ENCODE assay signal across 8 cellular contexts in the genomic region with DNA sequence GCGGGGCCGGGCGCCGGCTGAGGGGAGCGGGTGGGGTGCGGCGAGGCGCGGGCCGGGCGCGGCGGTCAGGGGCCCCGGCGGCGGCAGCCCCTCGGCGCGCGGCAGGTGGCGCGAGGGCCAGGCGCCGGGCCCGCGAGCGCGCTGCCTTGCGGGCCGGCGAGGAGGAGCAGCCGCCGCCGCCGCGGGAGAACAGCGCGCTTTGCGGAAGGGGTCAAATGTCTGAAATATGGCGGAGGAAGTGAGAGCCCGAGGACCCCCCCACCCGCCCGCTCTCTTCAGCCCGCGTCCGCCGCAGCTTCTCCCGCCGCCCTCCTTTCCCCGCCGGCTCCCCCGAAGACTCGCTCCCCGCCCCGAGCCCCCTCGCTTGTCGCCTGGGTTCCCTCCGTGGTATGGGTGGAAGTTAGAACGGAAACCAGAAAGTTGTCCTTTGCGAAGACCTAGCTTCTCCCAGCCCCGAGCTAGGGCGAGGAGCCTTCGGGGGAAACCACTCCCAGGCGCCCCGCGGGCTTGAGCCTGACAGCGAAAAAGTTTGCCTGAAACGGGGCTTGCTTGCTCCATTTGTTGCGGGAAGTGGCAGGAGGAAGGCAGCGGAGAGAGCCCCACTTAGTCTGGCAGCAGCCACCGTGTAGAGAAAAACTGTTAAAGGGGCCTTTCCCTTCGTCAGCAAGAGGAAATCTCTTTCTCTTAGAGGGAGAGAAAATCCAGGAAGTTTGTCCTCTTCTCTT. TPM values are rescaled to one million over a fixed set of nuclear protein-coding genes. Genes with fewer than 3 reads are reported as not detected.
DNase-seq lines count a peak whose midpoint lies in the region; FAIRE-seq and TF ChIP-seq lines count a peak whose summit lies in the region.

No MANE protein-coding gene starts in this region.

- 0 out of 2 replicates have a peak, but pooled peaks have one; percentile 39 for TF ChIP-seq POLR2A in GM12891 (IDR thresholded peaks at IDR 0.05; ENCODE audit: low read depth, low read length)

- H3K4me1 ChIP-seq in colonic mucosa = peaks cover 15% of the 10 kb centered on the region

- H3K27ac Mint-ChIP-seq in HFFc6 = peak overlapping the region; percentile 92

- H3K4me3 Mint-ChIP-seq in HFFc6 = peak overlapping the region; percentile 95

- peaks cover 59% of the 10 kb centered on the region for H3K4me1 Mint-ChIP-seq in HFFc6 (ENCODE audit: low read depth)

- no peaks in the 10 kb centered on the region for H3K9me3 ChIP-seq in colonic mucosa

- H3K27ac ChIP-seq in colonic mucosa = peak overlapping the region; percentile 96

- DNase-seq in GM12891 (ENCODE audit: insufficient read length, low spot score) (peak; percentile 34), HFFc6 (peak; percentile 34), NCI-H1105 (lab: John Stamatoyannopoulos, UW) (peak; percentile 47), colonic mucosa (peak; percentile 79), kidney tubule cell (ENCODE audit: low spot score) (peak; percentile 56), NCI-H1930 (lab: John Stamatoyannopoulos, UW) (no peak)
- DNase-seq in activated CD4-positive, alpha-beta T cell treated with anti-CD3 and anti-CD28 coated beads for 4 hours = peak; percentile 23 to 32
- peak; percentile 8 to 11 for DNase-seq in stimulated activated CD4-positive, alpha-beta T cell treated with anti-CD3 and anti-CD28 coated beads, Interleukin-15, amount 100 ng/mL, for 1 hour (ENCODE audit: low read depth in 1 of 2, low spot score in 1 of 2)

- H3K36me3 Mint-ChIP-seq in HFFc6 (ENCODE audit: low read depth) = peaks cover 43% of the 10 kb centered on the region

- FAIRE-seq in GM12891 (lab: Jason Lieb, UNC) = no peak

- intact Hi-C loops in colonic mucosa (cut with DNase I) = no loop called here

- 0 out of 2 replicates have a peak, but pooled peaks cover 3% of the 10 kb centered on the region for H3K27me3 Mint-ChIP-seq in HFFc6 (ENCODE audit: insufficient read depth)

- no peaks in the 10 kb centered on the region for H3K9me3 Mint-ChIP-seq in HFFc6

- peak overlapping the region; percentile 53 for H3K4me3 ChIP-seq in colonic mucosa

- H3K9ac ChIP-seq in colonic mucosa (ENCODE audit: low read depth in 2 of 2, low read length in 2 of 2) = peak overlapping the region; percentile 91 to 96

- H3K27me3 ChIP-seq in colonic mucosa = no peaks in the 10 kb centered on the region

- H3K36me3 ChIP-seq in colonic mucosa = no peaks in the 10 kb centered on the region

- no peak for TF ChIP-seq CTCF in HFFc6 (IDR thresholded peaks at IDR 0.05)
- no peak for TF ChIP-seq CTCF in colonic mucosa (IDR thresholded peaks at IDR 0.05)

TF ChIP-seq in GM12891, 5 proteins besides CTCF, POLR2A, EP300 and RAD21:
- TF ChIP-seq POLR2AphosphoS5 (IDR thresholded peaks at IDR 0.05; ENCODE audit: low read depth, low read length) (no peak), SPI1 (IDR thresholded peaks at IDR 0.05; ENCODE audit: low read depth, low read length) (no peak; the same call in 1 of the 2 replicates), TAF1 (IDR thresholded peaks at IDR 0.05; ENCODE audit: low read depth, low read length) (peak; percentile 34; the same call in 1 of the 2 replicates), POU2F2 (IDR thresholded peaks at IDR 0.05; ENCODE audit: low read depth, low read length) (no peak)

RNA-seq across cellular contexts. Expression of a gene that starts 0.6 kb away (rescaled TPM):
- polyA plus RNA-seq in GM12891 (2012; ENCODE audit: low read depth, missing spikeins) = 75.0 TPM
- 100 to 1,000 TPM; 179 to 221 (median 213) TPM for total RNA-seq in HFFc6 (2021; fragmentation: NEBNext Ultra II Directional; extraction: Animal tissue kit (Norgen Biotek cat#: 25700))
- 100 to 1,000 TPM; 112 to 198 TPM for total RNA-seq in colonic mucosa

Comparison
In these comparisons a context has a peak if more than half of its experiments do, and no peak if none do; other contexts are left out.
1. DNase-seq: peak in GM12891 (single experiment), HFFc6 (single experiment), NCI-H1105 (single experiment), activated CD4-positive, alpha-beta T cell treated with anti-CD3 and anti-CD28 coated beads for 4 hours (2 of 2), colonic mucosa (single experiment), kidney tubule cell (single experiment) and stimulated activated CD4-positive, alpha-beta T cell treated with anti-CD3 and anti-CD28 coated beads, Interleukin-15, amount 100 ng/mL, for 1 hour (2 of 2); none in NCI-H1930 (0 of 2).